In genomic region chr1:151036356-151036755, GRCh38 we compare ENCODE assay signal across 1 cellular context.
TF ChIP-seq lines count a peak whose summit lies in the region.

A gene with protein sequence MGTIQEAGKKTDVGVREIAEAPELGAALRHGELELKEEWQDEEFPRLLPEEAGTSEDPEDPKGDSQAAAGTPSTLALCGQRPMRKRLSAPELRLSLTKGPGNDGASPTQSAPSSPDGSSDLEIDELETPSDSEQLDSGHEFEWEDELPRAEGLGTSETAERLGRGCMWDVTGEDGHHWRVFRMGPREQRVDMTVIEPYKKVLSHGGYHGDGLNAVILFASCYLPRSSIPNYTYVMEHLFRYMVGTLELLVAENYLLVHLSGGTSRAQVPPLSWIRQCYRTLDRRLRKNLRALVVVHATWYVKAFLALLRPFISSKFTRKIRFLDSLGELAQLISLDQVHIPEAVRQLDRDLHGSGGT (plus strand): TSS chr1:151036586. CDS start chr1:151036726, 140 bp downstream.

TF ChIP-seq in IMR-90, 13 proteins besides CTCF, POLR2A, EP300 and RAD21:
- TF ChIP-seq RCOR1 (IDR thresholded peaks at IDR 0.05; ENCODE audit: insufficient replicate concordance, low read length) = no peak
- TF ChIP-seq ELK1 (IDR thresholded peaks at IDR 0.05; ENCODE audit: borderline replicate concordance, low read depth, low read length) = no peak
- TF ChIP-seq BHLHE40 (IDR thresholded peaks at IDR 0.05; ENCODE audit: low read depth, low read length) = no peak
- TF ChIP-seq RFX5 (IDR thresholded peaks at IDR 0.05; ENCODE audit: low read depth, low read length) = no peak
- no peak for TF ChIP-seq FOS (IDR thresholded peaks at IDR 0.05; ENCODE audit: low read depth, low read length)
- TF ChIP-seq NFE2L2 (IDR thresholded peaks at IDR 0.05; ENCODE audit: low read depth, low read length) = no peak
- no peak for TF ChIP-seq CEBPB (IDR thresholded peaks at IDR 0.05; ENCODE audit: low read depth, low read length)
- TF ChIP-seq USF2 (IDR thresholded peaks at IDR 0.05; ENCODE audit: low read depth, low read length) = no peak
- no peak for TF ChIP-seq MXI1 (IDR thresholded peaks at IDR 0.05; ENCODE audit: borderline replicate concordance, low read depth, low read length)
- no peak for TF ChIP-seq SMC3 (IDR thresholded peaks at IDR 0.05; ENCODE audit: low read depth, low read length)
- TF ChIP-seq MAZ (IDR thresholded peaks at IDR 0.05; ENCODE audit: borderline replicate concordance, low read depth, low read length) = no peak
- TF ChIP-seq CHD1 (IDR thresholded peaks at IDR 0.05; ENCODE audit: low read depth, low read length) = no peak
